In genomic region chr14:69994002-69994401, GRCh38 we compare ENCODE assay signal across 2 cellular contexts.
TF ChIP-seq lines count a peak whose summit lies in the region.

No MANE protein-coding gene starts in this region.

TF ChIP-seq in A549, 52 proteins besides CTCF, POLR2A, EP300 and RAD21:
- TF ChIP-seq RARB (CRISPR knock-in tag; IDR thresholded peaks at IDR 0.05) (no peak), ATOH8 (CRISPR knock-in tag; IDR thresholded peaks at IDR 0.05; ENCODE audit: low read depth) (no peak), ZSCAN20 (CRISPR knock-in tag; IDR thresholded peaks at IDR 0.05) (no peak), HOXB5 (CRISPR knock-in tag; IDR thresholded peaks at IDR 0.05) (no peak), MAFK (IDR thresholded peaks at IDR 0.05; ENCODE audit: partially characterized antibody) (no peak), FOSL2 (IDR thresholded peaks at IDR 0.05) (no peak), FOSL2 (CRISPR knock-in tag; IDR thresholded peaks at IDR 0.05) (no peak), RFX5 (IDR thresholded peaks at IDR 0.05) (no peak), NR3C1 (IDR thresholded peaks at IDR 0.05) (no peak), MAZ (IDR thresholded peaks at IDR 0.05; ENCODE audit: borderline replicate concordance, low read depth, low read length) (no peak), RCOR1 (IDR thresholded peaks at IDR 0.05; ENCODE audit: low read depth, low read length) (no peak), BCL3 (IDR thresholded peaks at IDR 0.05) (no peak)
- TF ChIP-seq, protein P1, sequence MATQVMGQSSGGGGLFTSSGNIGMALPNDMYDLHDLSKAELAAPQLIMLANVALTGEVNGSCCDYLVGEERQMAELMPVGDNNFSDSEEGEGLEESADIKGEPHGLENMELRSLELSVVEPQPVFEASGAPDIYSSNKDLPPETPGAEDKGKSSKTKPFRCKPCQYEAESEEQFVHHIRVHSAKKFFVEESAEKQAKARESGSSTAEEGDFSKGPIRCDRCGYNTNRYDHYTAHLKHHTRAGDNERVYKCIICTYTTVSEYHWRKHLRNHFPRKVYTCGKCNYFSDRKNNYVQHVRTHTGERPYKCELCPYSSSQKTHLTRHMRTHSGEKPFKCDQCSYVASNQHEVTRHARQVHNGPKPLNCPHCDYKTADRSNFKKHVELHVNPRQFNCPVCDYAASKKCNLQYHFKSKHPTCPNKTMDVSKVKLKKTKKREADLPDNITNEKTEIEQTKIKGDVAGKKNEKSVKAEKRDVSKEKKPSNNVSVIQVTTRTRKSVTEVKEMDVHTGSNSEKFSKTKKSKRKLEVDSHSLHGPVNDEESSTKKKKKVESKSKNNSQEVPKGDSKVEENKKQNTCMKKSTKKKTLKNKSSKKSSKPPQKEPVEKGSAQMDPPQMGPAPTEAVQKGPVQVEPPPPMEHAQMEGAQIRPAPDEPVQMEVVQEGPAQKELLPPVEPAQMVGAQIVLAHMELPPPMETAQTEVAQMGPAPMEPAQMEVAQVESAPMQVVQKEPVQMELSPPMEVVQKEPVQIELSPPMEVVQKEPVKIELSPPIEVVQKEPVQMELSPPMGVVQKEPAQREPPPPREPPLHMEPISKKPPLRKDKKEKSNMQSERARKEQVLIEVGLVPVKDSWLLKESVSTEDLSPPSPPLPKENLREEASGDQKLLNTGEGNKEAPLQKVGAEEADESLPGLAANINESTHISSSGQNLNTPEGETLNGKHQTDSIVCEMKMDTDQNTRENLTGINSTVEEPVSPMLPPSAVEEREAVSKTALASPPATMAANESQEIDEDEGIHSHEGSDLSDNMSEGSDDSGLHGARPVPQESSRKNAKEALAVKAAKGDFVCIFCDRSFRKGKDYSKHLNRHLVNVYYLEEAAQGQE (IDR thresholded peaks at IDR 0.05): no peak

TF ChIP-seq in endothelial cell of umbilical vein, 7 proteins besides CTCF, POLR2A, EP300 and RAD21:
- no peak for TF ChIP-seq JUN (IDR thresholded peaks at IDR 0.05; ENCODE audit: borderline replicate concordance, insufficient read depth, insufficient read length, low read depth)
- no peak for TF ChIP-seq MAX (IDR thresholded peaks at IDR 0.05; ENCODE audit: insufficient read depth, insufficient read length)
- no peak for TF ChIP-seq MYC (IDR thresholded peaks at IDR 0.05; ENCODE audit: low read depth, low read length)
- no peak for TF ChIP-seq GATA2 (IDR thresholded peaks at IDR 0.05; ENCODE audit: insufficient read depth, insufficient read length, low read depth, low read length)
TF ChIP-seq in endothelial cell of umbilical vein: peak in this region for 0.
